In the genomic region with DNA sequence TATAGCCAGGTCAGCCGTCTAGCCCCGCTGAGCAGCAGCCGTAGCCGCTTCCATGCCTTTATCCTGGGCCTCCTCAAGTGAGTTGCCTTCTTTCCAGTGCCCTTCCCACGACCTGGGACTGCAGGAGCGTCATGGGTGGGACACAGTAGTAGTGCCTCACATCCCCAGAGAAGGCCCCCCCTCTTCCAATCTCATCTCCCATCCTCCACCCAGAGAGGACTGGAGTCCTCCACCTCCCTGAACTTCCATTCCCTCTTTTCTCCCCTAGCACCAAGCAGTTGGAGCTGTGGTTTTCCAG, we compare ENCODE assay signal across 8 cellular contexts. TPM values are rescaled to one million over a fixed set of nuclear protein-coding genes. Genes with fewer than 3 reads are reported as not detected.
DNase-seq lines count a peak whose midpoint lies in the region; ATAC-seq and TF ChIP-seq lines count a peak whose summit lies in the region.

No MANE protein-coding gene starts in this region.

- H3K36me3 ChIP-seq in DOHH2 (ENCODE audit: control insufficient read depth, low read length) = peaks cover 29% of the 10 kb centered on the region
- no peaks in the 10 kb centered on the region for H3K36me3 ChIP-seq in SU-DHL-6 (ENCODE audit: low read length)
- H3K36me3 ChIP-seq in esophagus squamous epithelium = peaks cover 5 to 48% (median 18%) of the 10 kb centered on the region in 3 donors
- H3K36me3 ChIP-seq in prostate gland = no peaks in the 10 kb centered on the region

- H3K79me2 ChIP-seq in DOHH2 (ENCODE audit: control insufficient read depth, low read length) (peaks cover 10% of the 10 kb centered on the region), SU-DHL-6 (ENCODE audit: insufficient read depth, low read length) (no peaks in the 10 kb centered on the region)

- TF ChIP-seq POLR2A in esophagus squamous epithelium (IDR thresholded peaks at IDR 0.05) (no peak), prostate gland (IDR thresholded peaks at IDR 0.05) (no peak)

- H3K9ac ChIP-seq in SU-DHL-6 (ENCODE audit: low read length) = peak overlapping the region; percentile 79

- no peaks in the 10 kb centered on the region for H3K27me3 ChIP-seq in DOHH2 (ENCODE audit: control insufficient read depth, low read length)
- H3K27me3 ChIP-seq in SU-DHL-6 (ENCODE audit: low read length) = no peaks in the 10 kb centered on the region
- H3K27me3 ChIP-seq in esophagus squamous epithelium = no peaks in the 10 kb centered on the region
- no peaks in the 10 kb centered on the region for H3K27me3 ChIP-seq in prostate gland (replicated peaks; ENCODE audit: insufficient read depth)

- ATAC-seq in HG03521 (IDR thresholded peaks at IDR 0.05; ENCODE audit: unreplicated experiment) = no peak

- no peaks in the 10 kb centered on the region for H4K20me1 ChIP-seq in DOHH2 (ENCODE audit: control insufficient read depth, insufficient read depth, low read depth, low read length)
- no peaks in the 10 kb centered on the region for H4K20me1 ChIP-seq in SU-DHL-6 (ENCODE audit: low read depth, low read length)

- DNase-seq in esophagus squamous epithelium (lab: John Stamatoyannopoulos, UW) (no peak), prostate gland (ENCODE audit: low spot score) (no peak), DMS79 (lab: John Stamatoyannopoulos, UW) (no peak), NCI-H1105 treated with DMSO at 0.1 percent for 48 hours (lab: John Stamatoyannopoulos, UW) (no peak)
- DNase-seq in stimulated activated CD4-positive, alpha-beta T cell treated with anti-CD3 and anti-CD28 coated beads, Interleukin-4, amount 100 ng/mL, for 24 hours = no peak

- H3K9me3 ChIP-seq in DOHH2 (ENCODE audit: control insufficient read depth, insufficient read depth, low read length) (no peaks in the 10 kb centered on the region), SU-DHL-6 (ENCODE audit: insufficient read depth, low read length) (no peaks in the 10 kb centered on the region), esophagus squamous epithelium (no peaks in the 10 kb centered on the region), prostate gland (no peaks in the 10 kb centered on the region)

- WGBS in esophagus squamous epithelium, 2 donors = 23 to 33% methylated on average over 1 to 3 of the region's 6 CpGs
- WGBS in prostate gland = 30% methylated on average over 6 of the region's 6 CpGs

- no peak for TF ChIP-seq CTCF in DOHH2 (IDR thresholded peaks at IDR 0.05; ENCODE audit: low read depth, low read length, poor library complexity, severe bottlenecking)
- no peak for TF ChIP-seq CTCF in SU-DHL-6 (IDR thresholded peaks at IDR 0.05; ENCODE audit: insufficient read depth, low read length, poor library complexity, severe bottlenecking)
- no peak for TF ChIP-seq CTCF in esophagus squamous epithelium (IDR thresholded peaks at IDR 0.05)
- TF ChIP-seq CTCF in prostate gland (IDR thresholded peaks at IDR 0.05) = no peak

- 0 out of 2 replicates have a peak, but pooled peaks cover 4% of the 10 kb centered on the region for H3F3A ChIP-seq in DOHH2 (ENCODE audit: control insufficient read depth, insufficient read depth)
- peaks cover 19% of the 10 kb centered on the region for H3F3A ChIP-seq in SU-DHL-6 (ENCODE audit: insufficient read depth)

- no peak overlapping the region for H2AFZ ChIP-seq in SU-DHL-6 (ENCODE audit: low read depth, low read length, severe bottlenecking)

- H3K4me3 ChIP-seq in DOHH2 (ENCODE audit: low read length) (peak overlapping the region; percentile 99), SU-DHL-6 (ENCODE audit: insufficient read depth, low read length, poor library complexity, severe bottlenecking) (no peak overlapping the region), esophagus squamous epithelium (peak overlapping the region; percentile 61 to 95 (median 80)), prostate gland (peak overlapping the region; percentile 86 to 88)

- intact Hi-C loops in esophagus squamous epithelium (cut with DNase I) = loop anchor here (5.0 kb wide), 1 partner anchor 73 kb away; no protein-coding TSS in a partner anchor
- intact Hi-C loops in prostate gland (cut with DNase I) = loop anchor here (2.0 kb wide), 1 partner anchor 17 kb away; a partner anchor contains a TSS

- no peaks in the 10 kb centered on the region for H3K9me2 ChIP-seq in DOHH2 (replicated peaks; ENCODE audit: control insufficient read depth, low read length)
- H3K9me2 ChIP-seq in SU-DHL-6 (replicated peaks; ENCODE audit: insufficient read depth, low read length) = no peaks in the 10 kb centered on the region

- H3K4me1 ChIP-seq in DOHH2 (ENCODE audit: control insufficient read depth, low read length) (peaks cover 32% of the 10 kb centered on the region), esophagus squamous epithelium (peaks cover 29 to 54% (median 30%) of the 10 kb centered on the region in 3 donors), prostate gland (replicated peaks) (peaks cover 4% of the 10 kb centered on the region)

- H3K27ac ChIP-seq in DOHH2 (ENCODE audit: low read depth, low read length) (no peak overlapping the region), SU-DHL-6 (ENCODE audit: low read depth, low read length) (peak overlapping the region; percentile 67; the same call in 1 of the 2 replicates), esophagus squamous epithelium (peak overlapping the region; percentile 96 to 99 (median 98)), prostate gland (peak overlapping the region; percentile 95 to 97)

- H3K4me2 ChIP-seq in DOHH2 (ENCODE audit: low read length) = peak overlapping the region; percentile 100
- H3K4me2 ChIP-seq in SU-DHL-6 (ENCODE audit: low read depth, low read length, poor library complexity, severe bottlenecking) = peak overlapping the region; percentile 91

RNA-seq across cellular contexts. Expression of a gene that starts 4.9 kb away (rescaled TPM):
- 10 to 100 TPM; 35.8 to 52.0 (median 40.1) TPM for total RNA-seq in esophagus squamous epithelium
- 10 to 100 TPM; 34.0 to 35.1 TPM for total RNA-seq in prostate gland

RNA-seq across cellular contexts. Expression of a gene that starts 16.9 kb away (rescaled TPM):
- total RNA-seq in esophagus squamous epithelium = 100 to 1,000 TPM; 152 to 422 (median 192) TPM
- 100 to 1,000 TPM in 1 of 2 donors, 10 to 100 TPM in 1; 59.6 to 100 TPM for total RNA-seq in prostate gland

RNA-seq across cellular contexts. Expression of a gene that starts 24.3 kb away (rescaled TPM):
- total RNA-seq in esophagus squamous epithelium = under 1 TPM in 1 of 4 donors, not detected in 3; 0.18 TPM
- total RNA-seq in prostate gland = not detected

RNA-seq across cellular contexts. Expression of a gene that starts 48.3 kb away (rescaled TPM):
- total RNA-seq in esophagus squamous epithelium = 1 to 10 TPM; 2.1 to 3.0 (median 2.5) TPM
- 1 to 10 TPM; 1.9 to 2.6 TPM for total RNA-seq in prostate gland

RNA-seq across cellular contexts. Expression of a gene that starts 52.2 kb away (rescaled TPM):
- total RNA-seq in esophagus squamous epithelium (10 to 100 TPM; 21.9 to 35.1 (median 25.6) TPM), prostate gland (10 to 100 TPM; 28.1 to 56.5 TPM)
